21 cellular contexts compared by ENCODE assay signal in genomic region chr11:113570906-113571305, GRCh38.
"Had no signal": no experiment of that assay in that cellular context is flagged by ENCODE, and none has a peak within 500 bp of the region (broad histone marks: within the 10 kb centered on the region; RNA-seq: fewer than 3 reads in every experiment).

No MANE protein-coding gene starts in this region.

- H3K36me3 ChIP-seq: SJSA1 had no signal

- H3K4me1 ChIP-seq: SJSA1 had no signal

- FAIRE-seq: RCC 7860 had no signal

- H3K27me3 ChIP-seq: SJSA1 had no signal

- H3K9me3 ChIP-seq: SJSA1 had no signal

- DNase-seq: Kasumi-1, KG1, MM.1S, NCI-H1092 treated with DMSO at 0.1 percent for 48 hours, NCI-H1436, NCI-H187, NCI-H2029, NCI-H2081 treated with DMSO at 0.1 percent for 48 hours, NCI-H2171, NCI-H226, NCI-H446, NCI-H510A, NCI-H524 treated with DMSO at 0.1 percent for 48 hours, NCI-H774, Right ventricle myocardium superior, RPMI8226, SIG-M5 had no signal

- H3K4me3 ChIP-seq: SJSA1, SK-N-MC had no signal

- H3K27ac ChIP-seq: HL-60, SJSA1, SK-N-MC had no signal
